ENCODE assay signal across 1 cellular context in the genomic region with DNA sequence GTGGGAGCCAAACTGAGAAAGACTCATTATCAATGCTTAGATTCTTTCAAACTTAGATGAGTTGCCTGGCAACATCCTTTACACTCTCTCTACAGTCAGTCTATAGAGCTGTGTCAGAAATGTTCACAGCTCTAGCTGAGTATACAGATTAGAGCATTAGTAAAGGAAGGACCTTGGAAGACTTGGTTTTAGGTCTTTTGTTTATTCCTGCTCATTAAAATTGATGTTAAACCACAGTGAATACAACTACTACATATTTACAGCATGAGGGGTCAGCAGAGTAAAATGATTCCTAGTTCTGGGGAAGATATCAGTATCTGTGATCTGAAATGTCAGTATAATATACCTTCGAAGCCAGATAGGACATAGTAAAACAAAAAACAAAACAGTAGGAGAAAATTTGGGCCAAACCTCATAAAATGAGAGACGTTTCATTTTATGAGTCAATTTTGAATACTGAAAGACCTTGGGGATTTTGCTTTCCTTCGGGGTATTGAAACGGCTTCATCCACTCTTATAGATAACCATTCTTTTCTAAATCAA.
TF ChIP-seq lines count a peak whose summit lies in the region.

No MANE protein-coding gene starts in this region.

TF ChIP-seq in SK-N-SH, 30 proteins besides CTCF, POLR2A, EP300 and RAD21 (continued from another document):
- TF ChIP-seq FOXJ3 (CRISPR knock-in tag; IDR thresholded peaks at IDR 0.05) (no peak), TAF1 (IDR thresholded peaks at IDR 0.05; ENCODE audit: borderline replicate concordance, low read depth, low read length) (no peak)
